ENCODE assay signal across 3 cellular contexts in the genomic region with DNA sequence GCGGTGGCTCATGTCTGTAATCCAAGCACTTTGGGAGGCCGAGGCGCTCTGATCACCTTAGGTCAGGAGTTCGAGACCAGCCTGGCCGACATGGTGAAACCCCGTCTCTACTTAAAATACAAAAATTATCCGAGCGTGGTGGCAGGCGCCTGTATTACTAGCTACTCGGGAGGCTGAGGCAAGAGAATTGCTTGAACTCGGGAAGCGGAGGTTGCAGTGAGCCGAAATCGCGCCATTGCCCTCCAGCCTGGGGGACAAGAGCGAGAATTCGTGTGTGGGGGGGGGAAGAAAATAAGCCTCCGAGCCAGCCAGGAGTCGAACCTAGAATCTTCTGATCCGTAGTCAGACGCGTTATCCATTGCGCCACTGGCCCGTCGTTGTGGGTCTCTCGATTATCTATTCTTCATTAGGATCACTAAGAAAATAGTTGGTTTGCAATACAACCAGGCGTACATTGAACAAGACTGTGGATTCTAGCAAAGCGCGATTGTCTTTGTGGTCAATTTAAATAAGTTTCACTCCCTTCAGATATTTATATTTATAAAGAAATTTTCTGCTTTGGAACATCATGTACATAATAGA.
TF ChIP-seq lines count a peak whose summit lies in the region.

No MANE protein-coding gene starts in this region.

TF ChIP-seq in SK-N-SH, 30 proteins besides CTCF, POLR2A, EP300 and RAD21:
- TF ChIP-seq FOSL2 (IDR thresholded peaks at IDR 0.05; ENCODE audit: borderline replicate concordance, low read depth) (no peak), ELF1 (IDR thresholded peaks at IDR 0.05) (no peak), SMC3 (IDR thresholded peaks at IDR 0.05; ENCODE audit: low read depth, low read length) (no peak), CHD2 (IDR thresholded peaks at IDR 0.05; ENCODE audit: low read length, partially characterized antibody) (no peak), FOXJ3 (CRISPR knock-in tag; IDR thresholded peaks at IDR 0.05) (no peak), NRF1 (IDR thresholded peaks at IDR 0.05; ENCODE audit: low read depth, low read length) (no peak), RCOR1 (IDR thresholded peaks at IDR 0.05; ENCODE audit: low read length) (no peak)

TF ChIP-seq in SK-N-SH treated with all-trans-retinoic acid at 6 μM for 48 hours, 23 proteins besides CTCF, POLR2A, EP300 and RAD21:
- no peak for TF ChIP-seq OSR1 (CRISPR knock-in tag; IDR thresholded peaks at IDR 0.05)
- TF ChIP-seq TOX (CRISPR knock-in tag; IDR thresholded peaks at IDR 0.05; ENCODE audit: borderline replicate concordance) = no peak
- TF ChIP-seq, protein P1, sequence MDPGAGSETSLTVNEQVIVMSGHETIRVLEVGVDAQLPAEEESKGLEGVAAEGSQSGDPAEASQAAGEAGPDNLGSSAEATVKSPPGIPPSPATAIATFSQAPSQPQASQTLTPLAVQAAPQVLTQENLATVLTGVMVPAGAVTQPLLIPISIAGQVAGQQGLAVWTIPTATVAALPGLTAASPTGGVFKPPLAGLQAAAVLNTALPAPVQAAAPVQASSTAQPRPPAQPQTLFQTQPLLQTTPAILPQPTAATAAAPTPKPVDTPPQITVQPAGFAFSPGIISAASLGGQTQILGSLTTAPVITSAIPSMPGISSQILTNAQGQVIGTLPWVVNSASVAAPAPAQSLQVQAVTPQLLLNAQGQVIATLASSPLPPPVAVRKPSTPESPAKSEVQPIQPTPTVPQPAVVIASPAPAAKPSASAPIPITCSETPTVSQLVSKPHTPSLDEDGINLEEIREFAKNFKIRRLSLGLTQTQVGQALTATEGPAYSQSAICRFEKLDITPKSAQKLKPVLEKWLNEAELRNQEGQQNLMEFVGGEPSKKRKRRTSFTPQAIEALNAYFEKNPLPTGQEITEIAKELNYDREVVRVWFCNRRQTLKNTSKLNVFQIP (CRISPR knock-in tag; IDR thresholded peaks at IDR 0.05; ENCODE audit: borderline replicate concordance, low read depth) = no peak
- TF ChIP-seq TCF4 (CRISPR knock-in tag; IDR thresholded peaks at IDR 0.05; ENCODE audit: borderline replicate concordance) = no peak
- TF ChIP-seq ARNTL (CRISPR knock-in tag; IDR thresholded peaks at IDR 0.05; ENCODE audit: borderline replicate concordance, low read depth) = no peak
- TF ChIP-seq, protein P2, sequence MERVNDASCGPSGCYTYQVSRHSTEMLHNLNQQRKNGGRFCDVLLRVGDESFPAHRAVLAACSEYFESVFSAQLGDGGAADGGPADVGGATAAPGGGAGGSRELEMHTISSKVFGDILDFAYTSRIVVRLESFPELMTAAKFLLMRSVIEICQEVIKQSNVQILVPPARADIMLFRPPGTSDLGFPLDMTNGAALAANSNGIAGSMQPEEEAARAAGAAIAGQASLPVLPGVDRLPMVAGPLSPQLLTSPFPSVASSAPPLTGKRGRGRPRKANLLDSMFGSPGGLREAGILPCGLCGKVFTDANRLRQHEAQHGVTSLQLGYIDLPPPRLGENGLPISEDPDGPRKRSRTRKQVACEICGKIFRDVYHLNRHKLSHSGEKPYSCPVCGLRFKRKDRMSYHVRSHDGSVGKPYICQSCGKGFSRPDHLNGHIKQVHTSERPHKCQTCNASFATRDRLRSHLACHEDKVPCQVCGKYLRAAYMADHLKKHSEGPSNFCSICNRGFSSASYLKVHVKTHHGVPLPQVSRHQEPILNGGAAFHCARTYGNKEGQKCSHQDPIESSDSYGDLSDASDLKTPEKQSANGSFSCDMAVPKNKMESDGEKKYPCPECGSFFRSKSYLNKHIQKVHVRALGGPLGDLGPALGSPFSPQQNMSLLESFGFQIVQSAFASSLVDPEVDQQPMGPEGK (CRISPR knock-in tag; IDR thresholded peaks at IDR 0.05; ENCODE audit: borderline replicate concordance) = no peak
- no peak for TF ChIP-seq RARB (CRISPR knock-in tag; IDR thresholded peaks at IDR 0.05)
- TF ChIP-seq ZNF565 (CRISPR knock-in tag; conservative IDR thresholded peaks at IDR 0.05; ENCODE audit: low read depth) = no peak
- no peak for TF ChIP-seq PPARA (CRISPR knock-in tag; IDR thresholded peaks at IDR 0.05; ENCODE audit: borderline replicate concordance)
- TF ChIP-seq CSDC2 (CRISPR knock-in tag; IDR thresholded peaks at IDR 0.05) = no peak
- no peak for TF ChIP-seq ZC3H10 (CRISPR knock-in tag; IDR thresholded peaks at IDR 0.05)
- TF ChIP-seq, protein P3, sequence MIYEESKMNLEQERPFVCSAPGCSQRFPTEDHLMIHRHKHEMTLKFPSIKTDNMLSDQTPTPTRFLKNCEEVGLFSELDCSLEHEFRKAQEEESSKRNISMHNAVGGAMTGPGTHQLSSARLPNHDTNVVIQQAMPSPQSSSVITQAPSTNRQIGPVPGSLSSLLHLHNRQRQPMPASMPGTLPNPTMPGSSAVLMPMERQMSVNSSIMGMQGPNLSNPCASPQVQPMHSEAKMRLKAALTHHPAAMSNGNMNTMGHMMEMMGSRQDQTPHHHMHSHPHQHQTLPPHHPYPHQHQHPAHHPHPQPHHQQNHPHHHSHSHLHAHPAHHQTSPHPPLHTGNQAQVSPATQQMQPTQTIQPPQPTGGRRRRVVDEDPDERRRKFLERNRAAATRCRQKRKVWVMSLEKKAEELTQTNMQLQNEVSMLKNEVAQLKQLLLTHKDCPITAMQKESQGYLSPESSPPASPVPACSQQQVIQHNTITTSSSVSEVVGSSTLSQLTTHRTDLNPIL (CRISPR knock-in tag; IDR thresholded peaks at IDR 0.05; ENCODE audit: low read depth) = no peak
- no peak for TF ChIP-seq ISL1 (CRISPR knock-in tag; IDR thresholded peaks at IDR 0.05)
- TF ChIP-seq BACH2 (CRISPR knock-in tag; IDR thresholded peaks at IDR 0.05; ENCODE audit: borderline replicate concordance) = no peak
- TF ChIP-seq ZFP30 (CRISPR knock-in tag; IDR thresholded peaks at IDR 0.05) = no peak
- no peak for TF ChIP-seq ESRRG (CRISPR knock-in tag; IDR thresholded peaks at IDR 0.05)

TF ChIP-seq in H1, 55 proteins besides CTCF, POLR2A, EP300 and RAD21:
- peak; percentile 53; the same call in 1 of the 2 replicates for TF ChIP-seq TEAD4 (IDR thresholded peaks at IDR 0.05; ENCODE audit: low read depth, low read length)
- TF ChIP-seq, protein P4, sequence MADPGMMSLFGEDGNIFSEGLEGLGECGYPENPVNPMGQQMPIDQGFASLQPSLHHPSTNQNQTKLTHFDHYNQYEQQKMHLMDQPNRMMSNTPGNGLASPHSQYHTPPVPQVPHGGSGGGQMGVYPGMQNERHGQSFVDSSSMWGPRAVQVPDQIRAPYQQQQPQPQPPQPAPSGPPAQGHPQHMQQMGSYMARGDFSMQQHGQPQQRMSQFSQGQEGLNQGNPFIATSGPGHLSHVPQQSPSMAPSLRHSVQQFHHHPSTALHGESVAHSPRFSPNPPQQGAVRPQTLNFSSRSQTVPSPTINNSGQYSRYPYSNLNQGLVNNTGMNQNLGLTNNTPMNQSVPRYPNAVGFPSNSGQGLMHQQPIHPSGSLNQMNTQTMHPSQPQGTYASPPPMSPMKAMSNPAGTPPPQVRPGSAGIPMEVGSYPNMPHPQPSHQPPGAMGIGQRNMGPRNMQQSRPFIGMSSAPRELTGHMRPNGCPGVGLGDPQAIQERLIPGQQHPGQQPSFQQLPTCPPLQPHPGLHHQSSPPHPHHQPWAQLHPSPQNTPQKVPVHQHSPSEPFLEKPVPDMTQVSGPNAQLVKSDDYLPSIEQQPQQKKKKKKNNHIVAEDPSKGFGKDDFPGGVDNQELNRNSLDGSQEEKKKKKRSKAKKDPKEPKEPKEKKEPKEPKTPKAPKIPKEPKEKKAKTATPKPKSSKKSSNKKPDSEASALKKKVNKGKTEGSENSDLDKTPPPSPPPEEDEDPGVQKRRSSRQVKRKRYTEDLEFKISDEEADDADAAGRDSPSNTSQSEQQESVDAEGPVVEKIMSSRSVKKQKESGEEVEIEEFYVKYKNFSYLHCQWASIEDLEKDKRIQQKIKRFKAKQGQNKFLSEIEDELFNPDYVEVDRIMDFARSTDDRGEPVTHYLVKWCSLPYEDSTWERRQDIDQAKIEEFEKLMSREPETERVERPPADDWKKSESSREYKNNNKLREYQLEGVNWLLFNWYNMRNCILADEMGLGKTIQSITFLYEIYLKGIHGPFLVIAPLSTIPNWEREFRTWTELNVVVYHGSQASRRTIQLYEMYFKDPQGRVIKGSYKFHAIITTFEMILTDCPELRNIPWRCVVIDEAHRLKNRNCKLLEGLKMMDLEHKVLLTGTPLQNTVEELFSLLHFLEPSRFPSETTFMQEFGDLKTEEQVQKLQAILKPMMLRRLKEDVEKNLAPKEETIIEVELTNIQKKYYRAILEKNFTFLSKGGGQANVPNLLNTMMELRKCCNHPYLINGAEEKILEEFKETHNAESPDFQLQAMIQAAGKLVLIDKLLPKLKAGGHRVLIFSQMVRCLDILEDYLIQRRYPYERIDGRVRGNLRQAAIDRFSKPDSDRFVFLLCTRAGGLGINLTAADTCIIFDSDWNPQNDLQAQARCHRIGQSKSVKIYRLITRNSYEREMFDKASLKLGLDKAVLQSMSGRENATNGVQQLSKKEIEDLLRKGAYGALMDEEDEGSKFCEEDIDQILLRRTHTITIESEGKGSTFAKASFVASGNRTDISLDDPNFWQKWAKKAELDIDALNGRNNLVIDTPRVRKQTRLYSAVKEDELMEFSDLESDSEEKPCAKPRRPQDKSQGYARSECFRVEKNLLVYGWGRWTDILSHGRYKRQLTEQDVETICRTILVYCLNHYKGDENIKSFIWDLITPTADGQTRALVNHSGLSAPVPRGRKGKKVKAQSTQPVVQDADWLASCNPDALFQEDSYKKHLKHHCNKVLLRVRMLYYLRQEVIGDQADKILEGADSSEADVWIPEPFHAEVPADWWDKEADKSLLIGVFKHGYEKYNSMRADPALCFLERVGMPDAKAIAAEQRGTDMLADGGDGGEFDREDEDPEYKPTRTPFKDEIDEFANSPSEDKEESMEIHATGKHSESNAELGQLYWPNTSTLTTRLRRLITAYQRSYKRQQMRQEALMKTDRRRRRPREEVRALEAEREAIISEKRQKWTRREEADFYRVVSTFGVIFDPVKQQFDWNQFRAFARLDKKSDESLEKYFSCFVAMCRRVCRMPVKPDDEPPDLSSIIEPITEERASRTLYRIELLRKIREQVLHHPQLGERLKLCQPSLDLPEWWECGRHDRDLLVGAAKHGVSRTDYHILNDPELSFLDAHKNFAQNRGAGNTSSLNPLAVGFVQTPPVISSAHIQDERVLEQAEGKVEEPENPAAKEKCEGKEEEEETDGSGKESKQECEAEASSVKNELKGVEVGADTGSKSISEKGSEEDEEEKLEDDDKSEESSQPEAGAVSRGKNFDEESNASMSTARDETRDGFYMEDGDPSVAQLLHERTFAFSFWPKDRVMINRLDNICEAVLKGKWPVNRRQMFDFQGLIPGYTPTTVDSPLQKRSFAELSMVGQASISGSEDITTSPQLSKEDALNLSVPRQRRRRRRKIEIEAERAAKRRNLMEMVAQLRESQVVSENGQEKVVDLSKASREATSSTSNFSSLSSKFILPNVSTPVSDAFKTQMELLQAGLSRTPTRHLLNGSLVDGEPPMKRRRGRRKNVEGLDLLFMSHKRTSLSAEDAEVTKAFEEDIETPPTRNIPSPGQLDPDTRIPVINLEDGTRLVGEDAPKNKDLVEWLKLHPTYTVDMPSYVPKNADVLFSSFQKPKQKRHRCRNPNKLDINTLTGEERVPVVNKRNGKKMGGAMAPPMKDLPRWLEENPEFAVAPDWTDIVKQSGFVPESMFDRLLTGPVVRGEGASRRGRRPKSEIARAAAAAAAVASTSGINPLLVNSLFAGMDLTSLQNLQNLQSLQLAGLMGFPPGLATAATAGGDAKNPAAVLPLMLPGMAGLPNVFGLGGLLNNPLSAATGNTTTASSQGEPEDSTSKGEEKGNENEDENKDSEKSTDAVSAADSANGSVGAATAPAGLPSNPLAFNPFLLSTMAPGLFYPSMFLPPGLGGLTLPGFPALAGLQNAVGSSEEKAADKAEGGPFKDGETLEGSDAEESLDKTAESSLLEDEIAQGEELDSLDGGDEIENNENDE (IDR thresholded peaks at IDR 0.05; ENCODE audit: insufficient replicate concordance, low read length) = no peak
- TF ChIP-seq, protein P5, sequence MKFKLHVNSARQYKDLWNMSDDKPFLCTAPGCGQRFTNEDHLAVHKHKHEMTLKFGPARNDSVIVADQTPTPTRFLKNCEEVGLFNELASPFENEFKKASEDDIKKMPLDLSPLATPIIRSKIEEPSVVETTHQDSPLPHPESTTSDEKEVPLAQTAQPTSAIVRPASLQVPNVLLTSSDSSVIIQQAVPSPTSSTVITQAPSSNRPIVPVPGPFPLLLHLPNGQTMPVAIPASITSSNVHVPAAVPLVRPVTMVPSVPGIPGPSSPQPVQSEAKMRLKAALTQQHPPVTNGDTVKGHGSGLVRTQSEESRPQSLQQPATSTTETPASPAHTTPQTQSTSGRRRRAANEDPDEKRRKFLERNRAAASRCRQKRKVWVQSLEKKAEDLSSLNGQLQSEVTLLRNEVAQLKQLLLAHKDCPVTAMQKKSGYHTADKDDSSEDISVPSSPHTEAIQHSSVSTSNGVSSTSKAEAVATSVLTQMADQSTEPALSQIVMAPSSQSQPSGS (IDR thresholded peaks at IDR 0.05; ENCODE audit: low read length) = no peak
- TF ChIP-seq, protein P6, sequence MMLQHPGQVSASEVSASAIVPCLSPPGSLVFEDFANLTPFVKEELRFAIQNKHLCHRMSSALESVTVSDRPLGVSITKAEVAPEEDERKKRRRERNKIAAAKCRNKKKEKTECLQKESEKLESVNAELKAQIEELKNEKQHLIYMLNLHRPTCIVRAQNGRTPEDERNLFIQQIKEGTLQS (IDR thresholded peaks at IDR 0.05; ENCODE audit: insufficient read depth, low read depth, low read length) = no peak
- 0 out of 2 replicates have a peak, but pooled peaks have one; percentile 21 for TF ChIP-seq SP4 (IDR thresholded peaks at IDR 0.05; ENCODE audit: low read length)
- no peak for TF ChIP-seq YY1 (IDR thresholded peaks at IDR 0.05; ENCODE audit: low read depth, low read length)
- no peak for TF ChIP-seq EZH2 (IDR thresholded peaks at IDR 0.05; ENCODE audit: low read depth, low read length, severe bottlenecking)
- peak; percentile 3; the same call in 1 of the 2 replicates for TF ChIP-seq NRF1 (IDR thresholded peaks at IDR 0.05; ENCODE audit: low read depth, low read length)
- no peak for TF ChIP-seq RBBP5 (IDR thresholded peaks at IDR 0.05; ENCODE audit: borderline replicate concordance, low read depth, low read length)
- no peak for TF ChIP-seq KDM4A (IDR thresholded peaks at IDR 0.05; ENCODE audit: low read depth, low read length, severe bottlenecking)
- no peak for TF ChIP-seq HDAC2 (IDR thresholded peaks at IDR 0.05; ENCODE audit: borderline replicate concordance in 1 of 2, low read depth in 2 of 2, low read length in 2 of 2)
- peak; percentile 48; the same call in 1 of the 2 replicates for TF ChIP-seq MAFK (IDR thresholded peaks at IDR 0.05; ENCODE audit: low read depth, low read length)
- peak; percentile 99 for TF ChIP-seq TBP (IDR thresholded peaks at IDR 0.05; ENCODE audit: low read depth, low read length)
- TF ChIP-seq BCL11A (IDR thresholded peaks at IDR 0.05; ENCODE audit: low read depth in 2 of 2, low read length in 2 of 2) = no peak
- no peak for TF ChIP-seq EGR1 (IDR thresholded peaks at IDR 0.05; ENCODE audit: borderline replicate concordance, low read depth, low read length)
- TF ChIP-seq BACH1 (IDR thresholded peaks at IDR 0.05; ENCODE audit: low read length) = no peak
- peak; percentile 72; the same call in 1 of the 2 replicates for TF ChIP-seq CEBPB (IDR thresholded peaks at IDR 0.05; ENCODE audit: low read depth, low read length)
- no peak for TF ChIP-seq RNF2 (IDR thresholded peaks at IDR 0.05; ENCODE audit: borderline replicate concordance, low read depth, low read length, missing control alignments, poor library complexity, severe bottlenecking)
- no peak for TF ChIP-seq TCF12 (IDR thresholded peaks at IDR 0.05; ENCODE audit: low read depth, low read length)
- 0 out of 4 replicates have a peak, but pooled peaks of 1 of the 2 experiments have one; percentile 54 for TF ChIP-seq SIN3A (conservative IDR thresholded peaks at IDR 0.05 in 1 of 2, IDR thresholded peaks at IDR 0.05 in 1 of 2; ENCODE audit: low read depth in 1 of 2, low read length in 2 of 2)
- TF ChIP-seq GTF2F1 (IDR thresholded peaks at IDR 0.05; ENCODE audit: borderline replicate concordance, low read depth, low read length) = no peak
- no peak for TF ChIP-seq RFX5 (IDR thresholded peaks at IDR 0.05; ENCODE audit: borderline replicate concordance, low read depth, low read length)
- no peak for TF ChIP-seq TAF7 (optimal IDR thresholded peaks at IDR 0.05; ENCODE audit: borderline replicate concordance, low read depth, low read length)
